22 cellular contexts compared by ENCODE assay signal in genomic region chr1:20699558-20699957, GRCh38. TPM values are rescaled to one million over a fixed set of nuclear protein-coding genes. Genes with fewer than 3 reads are reported as not detected.
DNase-seq lines count a peak whose midpoint lies in the region; ATAC-seq and TF ChIP-seq lines count a peak whose summit lies in the region.
"Had no signal": no experiment of that assay in that cellular context is flagged by ENCODE, and none has a peak within 500 bp of the region (broad histone marks: within the 10 kb centered on the region; RNA-seq: fewer than 3 reads in every experiment).

No MANE protein-coding gene starts in this region.

- no peak overlapping the region for H3K56ac ChIP-seq in H9 (ENCODE audit: insufficient read length, low read depth, low read length)

- H2BK5ac ChIP-seq in H9 (ENCODE audit: insufficient read length, low read length) = no peak overlapping the region

- no peak overlapping the region for H2BK12ac ChIP-seq in H9 (ENCODE audit: insufficient read length, low read depth, low read length)

- in situ Hi-C loops in gastrocnemius medialis (cut with MboI; ENCODE audit: low sequenced_read_pairs in 4 of 4) = loop anchor here (5.0 to 25.0 kb wide), 3 partner anchors 493 to 663 kb away; no protein-coding TSS in a partner anchor

- H3K27me3 ChIP-seq in H9 (ENCODE audit: insufficient read depth, low read length) (no peaks in the 10 kb centered on the region), gastrocnemius medialis (no peaks in the 10 kb centered on the region), upper lobe of left lung (no peaks in the 10 kb centered on the region)
- H3K27me3 ChIP-seq: breast epithelium, heart right ventricle, tibial nerve had no signal

- H2BK15ac ChIP-seq in H9 (ENCODE audit: low read depth, low read length) = no peak overlapping the region

- H3K9me3 Mint-ChIP-seq in H9 = no peaks in the 10 kb centered on the region
- H3K9me3 Mint-ChIP-seq: activated naive CD4-positive, alpha-beta T cell treated with anti-CD3 and anti-CD28 coated beads, Interleukin-2, amount 50 U/mL, for 72 hours had no signal

- H3K4me1 Mint-ChIP-seq in H9 = peaks cover 9 to 17% of the 10 kb centered on the region in 2 experiments; a peak in 3 of 4 replicates

- H3K23ac ChIP-seq in H9 (ENCODE audit: insufficient read length, low read depth, low read length) = no peak overlapping the region

- H4K91ac ChIP-seq in H9 (ENCODE audit: insufficient read length, low read depth, low read length) = no peak overlapping the region

- H3K4me1 ChIP-seq in H9 (ENCODE audit: insufficient read depth, low read length) (no peaks in the 10 kb centered on the region), gastrocnemius medialis (peaks cover 6 to 12% of the 10 kb centered on the region in 2 donors), upper lobe of left lung (peaks cover 6 to 14% (median 8%) of the 10 kb centered on the region in 4 donors)
- H3K4me1 ChIP-seq: breast epithelium had no signal

- H2BK120ac ChIP-seq in H9 (ENCODE audit: low read depth, low read length, poor library complexity, severe bottlenecking) = no peak overlapping the region

- no peak overlapping the region for H3K9ac ChIP-seq in H9 (ENCODE audit: extremely low read depth, insufficient read length, low read length)

- H4K5ac ChIP-seq in H9 (ENCODE audit: insufficient read length, low read depth, low read length) = no peak overlapping the region

- H3K23me2 ChIP-seq in H9 (ENCODE audit: insufficient read length, low read depth, low read length, poor library complexity, severe bottlenecking) = peaks cover 10% of the 10 kb centered on the region

- no peaks in the 10 kb centered on the region for H3K79me1 ChIP-seq in H9 (ENCODE audit: insufficient read depth, low read depth, low read length, poor library complexity, severe bottlenecking)

- no peak overlapping the region; the same call in 1 of the 2 replicates for H3K14ac ChIP-seq in H9 (ENCODE audit: insufficient read depth, low read length)

- H3K36me3 ChIP-seq in gastrocnemius medialis = no peaks in the 10 kb centered on the region
- no peaks in the 10 kb centered on the region for H3K36me3 ChIP-seq in upper lobe of left lung
- H3K36me3 ChIP-seq: breast epithelium, heart right ventricle, tibial nerve had no signal

- H3K27ac Mint-ChIP-seq in H9 = peak overlapping the region in 2 of 3 experiments; percentile 49 to 61; a peak in 3 of 7 replicates
- H3K27ac Mint-ChIP-seq: activated CD8-positive, alpha-beta T cell treated with anti-CD3 and anti-CD28 coated beads, Interleukin-2, amount 10 ng/mL, durations not matched to agents 7 days and 5 days; activated naive CD4-positive, alpha-beta T cell treated with anti-CD3 and anti-CD28 coated beads, Interleukin-2, amount 50 U/mL, for 72 hours; T-helper 17 cell had no signal

- H2BK20ac ChIP-seq in H9 (ENCODE audit: low read depth, low read length, poor library complexity, severe bottlenecking) = no peak overlapping the region

- ATAC-seq in esophagus mucosa (peak; percentile 82), gastrocnemius medialis (peak; percentile 21 to 63), GM19467 (IDR thresholded peaks at IDR 0.05; ENCODE audit: unreplicated experiment) (no peak), upper lobe of left lung (ENCODE audit: low FRiP score in 2 of 2) (no peak), GM18909 (IDR thresholded peaks at IDR 0.05; ENCODE audit: poor library complexity, unreplicated experiment) (no peak)
- ATAC-seq: activated CD8-positive, alpha-beta T cell treated with anti-CD3 and anti-CD28 coated beads, Interleukin-2, amount 10 ng/mL, durations not matched to agents 7 days and 5 days; activated naive CD4-positive, alpha-beta T cell treated with anti-CD3 and anti-CD28 coated beads, Interleukin-2, amount 50 U/mL, for 72 hours; heart right ventricle; HepG2; SK-N-SH treated with all-trans-retinoic acid at 6 μM for 48 hours; T-helper 17 cell had no signal

- peaks cover 14% of the 10 kb centered on the region for H3K27me3 Mint-ChIP-seq in H9 (ENCODE audit: low read depth)
- H3K27me3 Mint-ChIP-seq: T-helper 17 cell had no signal

- H2AFZ ChIP-seq in H9 (ENCODE audit: low read length) = no peak overlapping the region

- no peaks in the 10 kb centered on the region for H3K9me3 ChIP-seq in H9 (ENCODE audit: control insufficient read depth, low read depth, low read length)
- no peaks in the 10 kb centered on the region for H3K9me3 ChIP-seq in gastrocnemius medialis
- no peaks in the 10 kb centered on the region for H3K9me3 ChIP-seq in upper lobe of left lung
- H3K9me3 ChIP-seq: breast epithelium, heart right ventricle, tibial nerve had no signal

- H3T11ph ChIP-seq in H9 (ENCODE audit: low read length) = no peak overlapping the region

- H3K4ac ChIP-seq in H9 (ENCODE audit: low read depth, low read length) = no peak overlapping the region

- H3K4me2 ChIP-seq in H9 (ENCODE audit: insufficient read depth, insufficient read length, low read length) = no peak overlapping the region

- peaks cover 0 to 11% (median 5%) of the 10 kb centered on the region in 3 experiments; a peak in 4 of 7 replicates for H3K36me3 Mint-ChIP-seq in H9 (ENCODE audit: insufficient read depth in 1 of 3, low read depth in 3 of 3)
- H3K36me3 Mint-ChIP-seq: activated naive CD4-positive, alpha-beta T cell treated with anti-CD3 and anti-CD28 coated beads, Interleukin-2, amount 50 U/mL, for 72 hours had no signal

- H3K4me3 ChIP-seq in gastrocnemius medialis (no peak overlapping the region), upper lobe of left lung (no peak overlapping the region)
- H3K4me3 ChIP-seq: breast epithelium, heart right ventricle, tibial nerve had no signal

- H4K8ac ChIP-seq in H9 (replicated peaks; ENCODE audit: insufficient read length, low read depth, low read length) = no peak overlapping the region

- no peak overlapping the region for H3K18ac ChIP-seq in H9 (ENCODE audit: insufficient read length, low read depth, low read length)

- H4K20me1 ChIP-seq in H9 (ENCODE audit: control insufficient read depth, insufficient read depth, insufficient read length) = no peaks in the 10 kb centered on the region

- H2AK5ac ChIP-seq in H9 (ENCODE audit: insufficient read length, low read length) = no peak overlapping the region

- TF ChIP-seq CTCF in H9 (conservative IDR thresholded peaks at IDR 0.05) (no peak), gastrocnemius medialis (IDR thresholded peaks at IDR 0.05 in 4 of 5, conservative IDR thresholded peaks at IDR 0.05 in 1 of 5) (no peak), upper lobe of left lung (IDR thresholded peaks at IDR 0.05) (no peak)

- TF ChIP-seq POLR2A in gastrocnemius medialis (IDR thresholded peaks at IDR 0.05) (no peak), upper lobe of left lung (IDR thresholded peaks at IDR 0.05) (no peak)

- H3K79me2 ChIP-seq in H9 (ENCODE audit: insufficient read depth, low read length) = no peaks in the 10 kb centered on the region

- H3K27ac ChIP-seq in H9 (ENCODE audit: insufficient read length, low read depth, low read length) (no peak overlapping the region), gastrocnemius medialis (peak overlapping the region in 1 of 4 donors; percentile 7), upper lobe of left lung (no peak overlapping the region)
- H3K27ac ChIP-seq: breast epithelium, C4-2B, heart right ventricle, tibial nerve had no signal

- no CpG with 5 or more reads among the region's 9 CpGs for WGBS in H9 (ENCODE audit: extremely low coverage, insufficient read length, low lambda C conversion rate)
- WGBS in upper lobe of left lung, 2 donors = 90 to 94% methylated on average over 9 of the region's 9 CpGs

- peak overlapping the region in 1 of 2 experiments; percentile 34; a peak in 1 of 5 replicates for H3K4me3 Mint-ChIP-seq in H9
- H3K4me3 Mint-ChIP-seq: activated CD8-positive, alpha-beta T cell treated with anti-CD3 and anti-CD28 coated beads, Interleukin-2, amount 10 ng/mL, durations not matched to agents 7 days and 5 days; T-helper 17 cell had no signal

- intact Hi-C loops in gastrocnemius medialis (cut with DNase I; ENCODE audit: low total_unique reads) = loop anchor here (5.0 kb wide), 1 partner anchor 293 kb away; no protein-coding TSS in a partner anchor

- DNase-seq in H9 = no peak
- peak; percentile 50 for DNase-seq in NCI-H82 (lab: John Stamatoyannopoulos, UW)
- DNase-seq in gastrocnemius medialis = peak; percentile 38 to 72
- no peak for DNase-seq in upper lobe of left lung
- DNase-seq: activated CD8-positive, alpha-beta T cell treated with anti-CD3 and anti-CD28 coated beads, Interleukin-2, amount 10 ng/mL, durations not matched to agents 7 days and 5 days; effector CD4-positive, alpha-beta T cell; heart right ventricle; Kasumi-1; NCI-H1694; NCI-H510A treated with DMSO at 0.1 percent for 48 hours; nucleus accumbens; small intestine; T-helper 17 cell had no signal

- no peak for TF ChIP-seq EP300 in upper lobe of left lung (IDR thresholded peaks at IDR 0.05)

RNA-seq across cellular contexts. Expression of gene KIF17, which starts 18.2 kb away (rescaled TPM):
- total RNA-seq in H9 (2021) = 3.4 and 5.1 TPM in 2 replicates
- 0.60 TPM for total RNA-seq in esophagus mucosa
- total RNA-seq in gastrocnemius medialis = 1 to 10 TPM; 2.6 to 3.8 (median 3.0) TPM
- total RNA-seq in upper lobe of left lung = 10 to 100 TPM in 1 of 6 donors, 1 to 10 TPM in 5; 4.2 to 12.6 (median 8.5) TPM
- total RNA-seq: activated CD8-positive, alpha-beta T cell treated with anti-CD3 and anti-CD28 coated beads, Interleukin-2, amount 10 ng/mL, durations not matched to agents 7 days and 5 days had no signal

RNA-seq across cellular contexts. Expression of gene SH2D5, which starts 32.9 kb away (rescaled TPM):
- total RNA-seq in H9 (2021) = 7.2 and 8.7 TPM in 2 replicates
- total RNA-seq in esophagus mucosa = 0.64 TPM
- total RNA-seq in gastrocnemius medialis = under 1 TPM in 1 of 4 donors, not detected in 3; 0.53 TPM
- total RNA-seq in upper lobe of left lung = under 1 TPM in 3 of 6 donors, not detected in 3; 0.13 to 0.46 (median 0.40) TPM
- total RNA-seq: T-helper 17 cell, tibial nerve had no signal

RNA-seq across cellular contexts. Expression of gene DDOST, which starts 38.4 kb away (rescaled TPM):
- total RNA-seq in H9 (2021) (255 and 269 TPM in 2 replicates), esophagus mucosa (134 TPM), gastrocnemius medialis (100 to 1,000 TPM in 2 of 4 donors, 10 to 100 TPM in 2; 63.0 to 110 (median 99.8) TPM), upper lobe of left lung (100 to 1,000 TPM in 4 of 6 donors, 10 to 100 TPM in 2; 54.5 to 212 (median 141) TPM)

Comparison
In these comparisons a context has a peak if more than half of its experiments do, and no peak if none do; other contexts are left out.
1. DNase-seq: peak in NCI-H82 (single experiment) and gastrocnemius medialis (2 of 2); none in H9 (single experiment) and upper lobe of left lung (0 of 2).
2. ATAC-seq: peak in esophagus mucosa (single experiment) and gastrocnemius medialis (2 of 2); none in GM19467 (single experiment), upper lobe of left lung (0 of 2) and GM18909 (single experiment).